9 cellular contexts compared by ENCODE assay signal in the genomic region with DNA sequence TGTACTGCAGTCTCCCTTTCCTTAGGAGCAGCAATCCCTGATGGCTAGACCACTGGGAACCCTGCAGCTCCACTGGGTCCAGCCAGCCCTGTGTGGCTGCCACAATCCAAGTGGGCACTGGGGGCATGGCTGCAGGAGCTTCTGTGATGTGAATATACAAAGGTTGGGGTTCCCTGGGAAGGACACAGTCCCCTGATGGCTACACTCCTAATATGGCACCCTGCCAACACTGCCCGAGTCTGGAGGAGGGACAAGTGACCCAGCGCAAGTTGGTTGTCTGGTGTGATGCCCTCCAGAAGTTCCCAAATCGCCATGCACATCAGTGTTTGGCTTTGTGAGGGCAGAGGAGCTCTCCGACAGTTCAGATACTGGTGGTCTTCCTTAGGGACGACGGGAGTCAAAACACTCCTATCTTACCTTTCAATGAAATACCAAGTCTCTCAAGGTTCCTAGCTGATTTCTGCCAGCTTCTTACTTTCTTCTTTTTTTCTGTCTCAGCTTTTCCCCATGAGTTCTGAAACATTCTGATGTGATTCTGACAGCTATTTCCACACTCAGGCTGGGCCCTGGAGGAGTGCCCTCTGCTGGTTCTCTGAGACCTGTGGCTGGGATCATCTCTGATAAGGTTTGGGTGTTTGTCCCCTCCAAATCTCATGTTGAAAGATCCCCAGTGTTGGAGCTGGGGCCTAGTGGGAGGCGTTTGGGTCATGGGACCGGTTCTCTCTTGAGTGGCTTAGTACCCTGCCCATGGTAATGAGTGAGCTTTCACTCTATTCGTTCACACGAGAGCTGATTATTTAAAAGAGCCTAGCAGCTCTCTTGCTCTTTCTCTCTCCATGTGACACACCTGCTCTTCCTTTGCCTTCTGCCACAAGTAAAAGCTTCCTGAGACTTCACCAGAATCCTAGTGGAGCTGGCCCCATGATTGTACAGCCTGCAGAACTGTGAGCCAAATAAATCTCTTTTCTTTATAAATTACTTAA. TPM values are rescaled to one million over a fixed set of nuclear protein-coding genes. Genes with fewer than 3 reads are reported as not detected.
A peak's percentile ranks its signal among the peaks of the same experiment; 100 is the strongest.
DNase-seq lines count a peak whose midpoint lies in the region; TF ChIP-seq lines count a peak whose summit lies in the region.
"Had no signal": no experiment of that assay in that cellular context is flagged by ENCODE, and none has a peak within 500 bp of the region (broad histone marks: within the 10 kb centered on the region; RNA-seq: fewer than 3 reads in every experiment).

No MANE protein-coding gene starts in this region.

- no peak overlapping the region for H3K4me3 ChIP-seq in foreskin fibroblast (ENCODE audit: low read depth in 1 of 2, low read length in 2 of 2)
- H3K4me3 ChIP-seq in smooth muscle cell, result no peak overlapping the region

- H3K27me3 ChIP-seq in smooth muscle cell (ENCODE audit: low read depth), result peaks cover 4% of the 10 kb centered on the region

- no peaks in the 10 kb centered on the region for H3K4me1 ChIP-seq in smooth muscle cell (ENCODE audit: low read depth)

- H3K36me3 Mint-ChIP-seq in activated CD4-positive, alpha-beta T cell treated with anti-CD3 and anti-CD28 coated beads, Interleukin-2, amount 10 ng/mL, durations not matched to agents 24 days and 14 days (ENCODE audit: low read depth), result no peaks in the 10 kb centered on the region

- H3K4me2 ChIP-seq in smooth muscle cell, result no peak overlapping the region

- no peak overlapping the region for H2AFZ ChIP-seq in smooth muscle cell (ENCODE audit: low read depth)

- no peak overlapping the region for H3K27ac Mint-ChIP-seq in activated CD4-positive, alpha-beta T cell treated with anti-CD3 and anti-CD28 coated beads, Interleukin-2, amount 10 ng/mL, durations not matched to agents 24 days and 14 days

- intact Hi-C loops in activated CD4-positive, alpha-beta T cell treated with anti-CD3 and anti-CD28 coated beads, Interleukin-2, amount 10 ng/mL, durations not matched to agents 24 days and 14 days (cut with micrococcal nuclease), result no loop called here

- H3K4me3 Mint-ChIP-seq in activated CD4-positive, alpha-beta T cell treated with anti-CD3 and anti-CD28 coated beads, Interleukin-2, amount 10 ng/mL, durations not matched to agents 24 days and 14 days, result no peak overlapping the region

- no peaks in the 10 kb centered on the region for H4K20me1 ChIP-seq in smooth muscle cell (ENCODE audit: low read depth)

- no peak overlapping the region for H3K9ac ChIP-seq in smooth muscle cell (ENCODE audit: low read depth)

- H3K9me3 ChIP-seq in smooth muscle cell (replicated peaks; ENCODE audit: low read depth), result no peaks in the 10 kb centered on the region

- peak; percentile 69 for DNase-seq in activated CD4-positive, alpha-beta T cell treated with anti-CD3 and anti-CD28 coated beads, Interleukin-2, amount 10 ng/mL, durations not matched to agents 24 days and 14 days
- no peak for DNase-seq in activated CD4-positive, alpha-beta T cell treated with anti-CD3 and anti-CD28 coated beads for 1 hour
- peak; percentile 47 for DNase-seq in OCI-M1 (lab: John Stamatoyannopoulos, UW)
- DNase-seq in foreskin fibroblast, result peak; percentile 5 to 39
- no peak for DNase-seq in smooth muscle cell (lab: John Stamatoyannopoulos, UW; ENCODE audit: unreplicated experiment)
- DNase-seq in T1000 (lab: John Stamatoyannopoulos, UW), result no peak
- DNase-seq in activated naive CD4-positive, alpha-beta T cell (lab: John Stamatoyannopoulos, UW), result no peak
- no peak for DNase-seq in NCI-H1930 (lab: John Stamatoyannopoulos, UW)
- DNase-seq: activated T-cell treated with anti-CD3 and anti-CD28 coated beads for 4 hours had no signal

- peaks cover 26% of the 10 kb centered on the region for H3K27me3 Mint-ChIP-seq in activated CD4-positive, alpha-beta T cell treated with anti-CD3 and anti-CD28 coated beads, Interleukin-2, amount 10 ng/mL, durations not matched to agents 24 days and 14 days

- 73% methylated on average over 10 of the region's 10 CpGs for WGBS in smooth muscle cell (ENCODE audit: low lambda C conversion rate)

- no peaks in the 10 kb centered on the region for H3F3A ChIP-seq in smooth muscle cell (ENCODE audit: low read depth)

- H3K9me3 Mint-ChIP-seq in activated CD4-positive, alpha-beta T cell treated with anti-CD3 and anti-CD28 coated beads, Interleukin-2, amount 10 ng/mL, durations not matched to agents 24 days and 14 days, result no peaks in the 10 kb centered on the region

- no peak overlapping the region for H3K27ac ChIP-seq in smooth muscle cell (ENCODE audit: low read depth)

- no peaks in the 10 kb centered on the region for H3K36me3 ChIP-seq in smooth muscle cell (ENCODE audit: low read depth)

- no peaks in the 10 kb centered on the region for H3K4me1 Mint-ChIP-seq in activated CD4-positive, alpha-beta T cell treated with anti-CD3 and anti-CD28 coated beads, Interleukin-2, amount 10 ng/mL, durations not matched to agents 24 days and 14 days

- TF ChIP-seq CTCF in foreskin fibroblast (IDR thresholded peaks at IDR 0.05; ENCODE audit: low read depth, low read length), result peak; percentile 57
- peak; percentile 38 for TF ChIP-seq CTCF in smooth muscle cell (IDR thresholded peaks at IDR 0.05; ENCODE audit: borderline replicate concordance, insufficient read depth, poor library complexity, severe bottlenecking)

- H3K79me2 ChIP-seq in smooth muscle cell (ENCODE audit: low read depth), result no peaks in the 10 kb centered on the region

RNA-seq across cellular contexts. Expression of a gene that starts 15.5 kb away (rescaled TPM):
- 2.0 and 2.7 TPM in 2 replicates for total RNA-seq in activated CD4-positive, alpha-beta T cell treated with anti-CD3 and anti-CD28 coated beads, Interleukin-2, amount 10 ng/mL, durations not matched to agents 24 days and 14 days
- total RNA-seq in smooth muscle cell, result not detected in 2 replicates
- polyA plus RNA-seq in smooth muscle cell, result 0.38 TPM in 1 of 2 replicates, not detected in the other

RNA-seq across cellular contexts. Expression of a gene that starts 26.8 kb away (rescaled TPM):
- 254 and 270 TPM in 2 replicates for total RNA-seq in activated CD4-positive, alpha-beta T cell treated with anti-CD3 and anti-CD28 coated beads, Interleukin-2, amount 10 ng/mL, durations not matched to agents 24 days and 14 days
- total RNA-seq in smooth muscle cell, result 2.7 and 6.9 TPM in 2 replicates
- 5.6 and 7.0 TPM in 2 replicates for polyA plus RNA-seq in smooth muscle cell

RNA-seq across cellular contexts. Expression of a gene that starts 39.5 kb away (rescaled TPM):
- not detected in 2 replicates for total RNA-seq in activated CD4-positive, alpha-beta T cell treated with anti-CD3 and anti-CD28 coated beads, Interleukin-2, amount 10 ng/mL, durations not matched to agents 24 days and 14 days
- not detected in 2 replicates for total RNA-seq in smooth muscle cell
- polyA plus RNA-seq in smooth muscle cell, result not detected in 2 replicates

Comparison
In these comparisons a context has a peak if more than half of its experiments do, and no peak if none do; other contexts are left out.
1. DNase-seq: peak in activated CD4-positive, alpha-beta T cell treated with anti-CD3 and anti-CD28 coated beads, Interleukin-2, amount 10 ng/mL, durations not matched to agents 24 days and 14 days (single experiment), OCI-M1 (single experiment) and foreskin fibroblast (2 of 2); none in activated CD4-positive, alpha-beta T cell treated with anti-CD3 and anti-CD28 coated beads for 1 hour (single experiment), smooth muscle cell (single experiment), T1000 (single experiment), activated naive CD4-positive, alpha-beta T cell (0 of 4) and NCI-H1930 (0 of 2).
2. RNA of a gene that starts 26.8 kb away (total RNA-seq): 254 to 270 TPM in activated CD4-positive, alpha-beta T cell treated with anti-CD3 and anti-CD28 coated beads, Interleukin-2, amount 10 ng/mL, durations not matched to agents 24 days and 14 days; 2.7 to 6.9 TPM in smooth muscle cell; every median in the first group is over 10 times any median in the second.